In genomic region chr3:108125550-108126071, GRCh38 we compare ENCODE assay signal across 8 cellular contexts. TPM values are rescaled to one million over a fixed set of nuclear protein-coding genes. Genes with fewer than 3 reads are reported as not detected.
DNase-seq lines count a peak whose midpoint lies in the region; ATAC-seq and TF ChIP-seq lines count a peak whose summit lies in the region.

No MANE protein-coding gene starts in this region.

- H3K4me1 ChIP-seq in CD8-positive, alpha-beta T cell (ENCODE audit: insufficient read depth, low read length) = peaks cover 75% of the 10 kb centered on the region
- peaks cover 7% of the 10 kb centered on the region for H3K4me1 ChIP-seq in PC-9 (replicated peaks; ENCODE audit: insufficient read depth)

- peaks cover 67% of the 10 kb centered on the region for H3K4me1 Mint-ChIP-seq in CD8-positive, alpha-beta T cell (ENCODE audit: low read depth)
- H3K4me1 Mint-ChIP-seq in activated naive CD8-positive, alpha-beta T cell treated with anti-CD3 and anti-CD28 coated beads, Interleukin-2, amount 50 U/mL, for 24 hours = peaks cover 84% of the 10 kb centered on the region

- no peaks in the 10 kb centered on the region for H3K79me2 ChIP-seq in PC-9 (ENCODE audit: low read depth)

- no peaks in the 10 kb centered on the region for H3K36me3 ChIP-seq in CD8-positive, alpha-beta T cell (ENCODE audit: insufficient read depth, low read length)
- H3K36me3 ChIP-seq in PC-9 (ENCODE audit: low read depth) = no peaks in the 10 kb centered on the region

- peaks cover 10% of the 10 kb centered on the region for H3F3A ChIP-seq in PC-9 (ENCODE audit: insufficient read depth, low read depth)

- peak; percentile 34 to 79 (median 55) for DNase-seq in CD8-positive, alpha-beta T cell
- DNase-seq in T follicular helper cell (ENCODE audit: low read depth) (peak; percentile 56), superior temporal gyrus (ENCODE audit: extremely low spot score) (no peak), PC-9 (no peak)
- DNase-seq in activated naive CD8-positive, alpha-beta T cell treated with anti-CD3 and anti-CD28 coated beads, Interleukin-2, amount 50 U/mL, for 24 hours = peak; percentile 63
- DNase-seq in stimulated activated CD8-positive, alpha-beta memory T cell treated with anti-CD3 and anti-CD28 coated beads, Interleukin-12 subunit alpha, Interleukin-12 subunit beta, amount 100 ng/mL, for 1 hour (ENCODE audit: low read depth) = peak; percentile 35

- peaks cover 8% of the 10 kb centered on the region for H3K9me3 Mint-ChIP-seq in CD8-positive, alpha-beta T cell
- peaks cover 7% of the 10 kb centered on the region for H3K9me3 Mint-ChIP-seq in activated naive CD8-positive, alpha-beta T cell treated with anti-CD3 and anti-CD28 coated beads, Interleukin-2, amount 50 U/mL, for 24 hours

- intact Hi-C loops in CD8-positive, alpha-beta T cell (cut with DNase I, micrococcal nuclease) = loop anchor here (1.0 to 10.0 kb wide), 6 partner anchors 15 to 477 kb away; partner anchors contain the start of genes CD47 (in 2 of the 2) and IFT57 (in 1 of the 2)
- intact Hi-C loops in PC-9 (cut with micrococcal nuclease; ENCODE audit: unreplicated experiment) = no loop called here

- H3K4me3 ChIP-seq in CD8-positive, alpha-beta T cell (ENCODE audit: low read depth, low read length) = peak overlapping the region; percentile 55
- no peak overlapping the region for H3K4me3 ChIP-seq in PC-9

- no peak overlapping the region for H3K4me2 ChIP-seq in PC-9

- no peak overlapping the region for H2AFZ ChIP-seq in PC-9

- H3K9me2 ChIP-seq in PC-9 (ENCODE audit: insufficient read depth) = 0 out of 2 replicates have a peak, but pooled peaks cover 3% of the 10 kb centered on the region

- H3K27me3 Mint-ChIP-seq in CD8-positive, alpha-beta T cell (ENCODE audit: low read depth) = no peaks in the 10 kb centered on the region
- H3K27me3 Mint-ChIP-seq in activated naive CD8-positive, alpha-beta T cell treated with anti-CD3 and anti-CD28 coated beads, Interleukin-2, amount 50 U/mL, for 24 hours = no peaks in the 10 kb centered on the region

- H3K27me3 ChIP-seq in CD8-positive, alpha-beta T cell (ENCODE audit: insufficient read depth, low read length) = no peaks in the 10 kb centered on the region
- H3K27me3 ChIP-seq in PC-9 (ENCODE audit: insufficient read depth, low read depth) = no peaks in the 10 kb centered on the region

- H3K27ac Mint-ChIP-seq in CD8-positive, alpha-beta T cell = peak overlapping the region; percentile 99
- H3K27ac Mint-ChIP-seq in activated naive CD8-positive, alpha-beta T cell treated with anti-CD3 and anti-CD28 coated beads, Interleukin-2, amount 50 U/mL, for 24 hours = peak overlapping the region; percentile 100

- no peak for TF ChIP-seq CTCF in CD8-positive, alpha-beta T cell (IDR thresholded peaks at IDR 0.05)
- TF ChIP-seq CTCF in PC-9 (conservative IDR thresholded peaks at IDR 0.05) = no peak

- BruUV-seq in PC-9 (replicated peaks; lab: Mats Ljungman, UMichigan) = no TSS peak

- peak overlapping the region; percentile 84 for H3K4me3 Mint-ChIP-seq in CD8-positive, alpha-beta T cell
- peak overlapping the region; percentile 94 for H3K4me3 Mint-ChIP-seq in activated naive CD8-positive, alpha-beta T cell treated with anti-CD3 and anti-CD28 coated beads, Interleukin-2, amount 50 U/mL, for 24 hours

- POLR2A ChIA-PET in CD8-positive, alpha-beta T cell (lab: Charles Lee) = interaction anchor here (1.0 to 9.7 kb wide), 6 partner anchors 20 to 464 kb away, joined by 3 to 103 read pairs (median 5); partner anchors contain the start of genes CD47, CIP2A, DZIP3 and IFT57
- POLR2A ChIA-PET in PC-9 (lab: Charles Lee; ENCODE audit: unreplicated experiment) = no interaction called here

- peaks cover 21% of the 10 kb centered on the region for H3K36me3 Mint-ChIP-seq in CD8-positive, alpha-beta T cell
- peaks cover 41% of the 10 kb centered on the region for H3K36me3 Mint-ChIP-seq in activated naive CD8-positive, alpha-beta T cell treated with anti-CD3 and anti-CD28 coated beads, Interleukin-2, amount 50 U/mL, for 24 hours (ENCODE audit: low read depth)

- no peaks in the 10 kb centered on the region for H3K9me3 ChIP-seq in CD8-positive, alpha-beta T cell (ENCODE audit: low read length)
- no peaks in the 10 kb centered on the region for H3K9me3 ChIP-seq in PC-9 (ENCODE audit: insufficient read depth, low read depth)

- CTCF ChIA-PET in CD8-positive, alpha-beta T cell (lab: Charles Lee) = interaction anchor here (0.8 to 2.3 kb wide), 9 partner anchors 20 to 352 kb away, joined by 3 to 13 read pairs (median 5); no protein-coding TSS in a partner anchor
- CTCF ChIA-PET in PC-9 (lab: Charles Lee) = no interaction called here

- no peaks in the 10 kb centered on the region for H4K20me1 ChIP-seq in PC-9 (ENCODE audit: insufficient read depth)

- H3K27ac ChIP-seq in CD8-positive, alpha-beta T cell (ENCODE audit: low read depth, low read length) = peak overlapping the region; percentile 78
- H3K27ac ChIP-seq in PC-9 = no peak overlapping the region

- peak; percentile 56 for ATAC-seq in CD8-positive, alpha-beta T cell
- ATAC-seq in GM19372 (IDR thresholded peaks at IDR 0.05; ENCODE audit: low read depth, unreplicated experiment) (peak; percentile 42), HG03460 (IDR thresholded peaks at IDR 0.05; ENCODE audit: unreplicated experiment) (peak; percentile 51)
- peak; percentile 37 for ATAC-seq in activated naive CD8-positive, alpha-beta T cell treated with anti-CD3 and anti-CD28 coated beads, Interleukin-2, amount 50 U/mL, for 24 hours

RNA-seq across cellular contexts. Expression of gene CD47, which starts 34.8 kb away (rescaled TPM):
- 100 to 1,000 TPM; 118 to 125 TPM for total RNA-seq in CD8-positive, alpha-beta T cell
- 74.8 and 76.9 TPM in 2 replicates for total RNA-seq in PC-9 (2021)

Comparison
In these comparisons a context has a peak if more than half of its experiments do, and no peak if none do; other contexts are left out.
1. DNase-seq: peak in CD8-positive, alpha-beta T cell (7 of 7), T follicular helper cell (single experiment), activated naive CD8-positive, alpha-beta T cell treated with anti-CD3 and anti-CD28 coated beads, Interleukin-2, amount 50 U/mL, for 24 hours (single experiment) and stimulated activated CD8-positive, alpha-beta memory T cell treated with anti-CD3 and anti-CD28 coated beads, Interleukin-12 subunit alpha, Interleukin-12 subunit beta, amount 100 ng/mL, for 1 hour (single experiment); none in superior temporal gyrus (single experiment) and PC-9 (0 of 2).
2. Peak in every context shown above with its lines, with median percentiles within 50 percentile points of each other: ATAC-seq.